ENCODE assay signal across 16 cellular contexts in the genomic region with DNA sequence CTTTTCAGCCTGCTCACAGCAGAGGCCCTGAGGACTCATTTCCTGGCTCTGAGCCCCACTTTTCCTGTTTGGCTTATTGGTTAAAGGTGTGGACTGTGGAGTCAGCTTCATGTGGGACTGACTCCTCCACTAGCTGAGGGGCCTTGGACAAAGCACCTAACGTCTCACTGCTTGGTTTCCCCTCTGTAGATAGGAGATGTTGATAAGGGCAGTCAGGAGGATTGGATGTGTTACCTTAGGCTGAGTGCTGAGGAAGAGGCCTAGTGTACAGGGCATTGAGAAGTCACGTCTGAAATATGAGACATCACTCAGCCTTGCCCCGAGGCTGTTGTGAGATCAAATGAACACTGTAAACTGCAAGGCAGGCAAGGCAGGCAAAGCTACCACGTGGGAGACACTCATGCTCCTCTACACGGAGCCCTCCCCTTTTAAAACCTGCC. TPM values are rescaled to one million over a fixed set of nuclear protein-coding genes. Genes with fewer than 3 reads are reported as not detected.
DNase-seq lines count a peak whose midpoint lies in the region; ATAC-seq and TF ChIP-seq lines count a peak whose summit lies in the region.
"Had no signal": no experiment of that assay in that cellular context is flagged by ENCODE, and none has a peak within 500 bp of the region (broad histone marks: within the 10 kb centered on the region; RNA-seq: fewer than 3 reads in every experiment).

No MANE protein-coding gene starts in this region.

- ATAC-seq in GM19455 (IDR thresholded peaks at IDR 0.05; ENCODE audit: unreplicated experiment): no peak
- no peak for ATAC-seq in HG03565 (IDR thresholded peaks at IDR 0.05; ENCODE audit: unreplicated experiment)

- H3K27ac Mint-ChIP-seq in mesothelial cell of epicardium: peak overlapping the region; percentile 79
- H3K27ac Mint-ChIP-seq: CD4-positive, alpha-beta T cell; nephron had no signal

- no peak overlapping the region for H3K4me3 Mint-ChIP-seq in mesothelial cell of epicardium
- H3K4me3 Mint-ChIP-seq: CD4-positive, alpha-beta T cell; nephron had no signal

- H3K36me3 Mint-ChIP-seq in mesothelial cell of epicardium: no peaks in the 10 kb centered on the region

- TF ChIP-seq CTCF in mesothelial cell of epicardium (IDR thresholded peaks at IDR 0.05; ENCODE audit: unreplicated experiment): no peak

- DNase-seq in EH (ENCODE audit: low read depth): peak; percentile 13
- DNase-seq in NCI-H128 (lab: John Stamatoyannopoulos, UW; ENCODE audit: unreplicated experiment): peak; percentile 87
- DNase-seq in RPMI7951 (ENCODE audit: low read depth): peak; percentile 72
- DNase-seq in mesothelial cell of epicardium (ENCODE audit: low spot score in 2 of 2, unreplicated experiment in 2 of 2): peak; percentile 36 to 64
- DNase-seq in iPS-NIHi7 (ENCODE audit: extremely low spot score): no peak
- no peak for DNase-seq in HCEC 1CT
- DNase-seq: activated CD4-positive, CD25-positive, alpha-beta regulatory T cell; CD4-positive, alpha-beta T cell; GOT3; left ventricle myocardium inferior; NCI-H226; Right ventricle myocardium superior; testis had no signal

- peaks cover 17% of the 10 kb centered on the region for H3K4me1 Mint-ChIP-seq in mesothelial cell of epicardium
- H3K4me1 Mint-ChIP-seq: nephron had no signal

- peaks cover 10% of the 10 kb centered on the region for H3K27me3 Mint-ChIP-seq in mesothelial cell of epicardium (ENCODE audit: low read depth)

- H3K9me3 Mint-ChIP-seq in mesothelial cell of epicardium: peaks cover 4% of the 10 kb centered on the region
- H3K9me3 Mint-ChIP-seq: nephron had no signal

RNA-seq across cellular contexts. Expression of a gene that starts 27.1 kb away (rescaled TPM):
- not detected in 2 replicates for total RNA-seq in RPMI7951 (2014; rRNA removed; shearing (Covaris generic))
- total RNA-seq in mesothelial cell of epicardium: not detected in 3 replicates
- total RNA-seq: CD4-positive, alpha-beta T cell; left ventricle myocardium inferior; Right ventricle myocardium superior had no signal

RNA-seq across cellular contexts. Expression of a gene that starts 54.8 kb away (rescaled TPM):
- not detected in 2 replicates for total RNA-seq in RPMI7951 (2014; rRNA removed; shearing (Covaris generic))
- total RNA-seq in mesothelial cell of epicardium: not detected in 3 replicates
- total RNA-seq: CD4-positive, alpha-beta T cell; left ventricle myocardium inferior; Right ventricle myocardium superior had no signal

Comparison
In these comparisons a context has a peak if more than half of its experiments do, and no peak if none do; other contexts are left out.
1. DNase-seq: peak in EH (single experiment), NCI-H128 (single experiment), RPMI7951 (single experiment) and mesothelial cell of epicardium (2 of 2); none in iPS-NIHi7 (single experiment) and HCEC 1CT (single experiment).